1 cellular context compared by ENCODE assay signal in the genomic region with DNA sequence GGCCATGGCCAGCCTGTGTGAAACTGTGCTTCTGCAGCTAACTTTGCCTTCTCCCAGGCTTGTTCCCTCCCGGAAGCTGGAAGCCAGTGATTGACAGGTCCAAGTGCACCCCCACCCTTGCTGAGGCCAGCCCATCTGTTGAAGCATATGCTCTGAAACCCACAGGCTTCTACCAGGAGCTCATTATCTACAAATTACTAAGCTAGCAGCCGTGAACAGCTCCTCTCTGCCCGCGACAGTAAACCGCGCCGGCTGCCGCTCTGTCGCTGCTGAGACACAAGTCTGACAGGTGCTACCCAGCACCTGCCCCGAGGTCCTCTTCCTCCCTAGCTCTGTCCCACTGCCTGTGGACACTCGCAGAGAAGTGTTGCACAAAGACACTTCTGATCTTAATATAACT.
TF ChIP-seq lines count a peak whose summit lies in the region.

No MANE protein-coding gene starts in this region.

TF ChIP-seq in WTC11, 78 proteins besides CTCF, POLR2A, EP300 and RAD21 (continued from another document):
- no peak for TF ChIP-seq ARID4B (CRISPR knock-in tag; IDR thresholded peaks at IDR 0.05; ENCODE audit: borderline replicate concordance)
- TF ChIP-seq RORB (CRISPR knock-in tag; IDR thresholded peaks at IDR 0.05): no peak
- no peak for TF ChIP-seq JUN (CRISPR knock-in tag; IDR thresholded peaks at IDR 0.05)
- TF ChIP-seq SMAD4 (CRISPR knock-in tag; IDR thresholded peaks at IDR 0.05): no peak
- TF ChIP-seq, protein P1, sequence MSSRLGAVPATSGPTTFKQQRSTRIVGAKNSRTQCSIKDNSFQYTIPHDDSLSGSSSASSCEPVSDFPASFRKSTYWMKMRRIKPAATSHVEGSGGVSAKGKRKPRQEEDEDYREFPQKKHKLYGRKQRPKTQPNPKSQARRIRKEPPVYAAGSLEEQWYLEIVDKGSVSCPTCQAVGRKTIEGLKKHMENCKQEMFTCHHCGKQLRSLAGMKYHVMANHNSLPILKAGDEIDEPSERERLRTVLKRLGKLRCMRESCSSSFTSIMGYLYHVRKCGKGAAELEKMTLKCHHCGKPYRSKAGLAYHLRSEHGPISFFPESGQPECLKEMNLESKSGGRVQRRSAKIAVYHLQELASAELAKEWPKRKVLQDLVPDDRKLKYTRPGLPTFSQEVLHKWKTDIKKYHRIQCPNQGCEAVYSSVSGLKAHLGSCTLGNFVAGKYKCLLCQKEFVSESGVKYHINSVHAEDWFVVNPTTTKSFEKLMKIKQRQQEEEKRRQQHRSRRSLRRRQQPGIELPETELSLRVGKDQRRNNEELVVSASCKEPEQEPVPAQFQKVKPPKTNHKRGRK (CRISPR knock-in tag; IDR thresholded peaks at IDR 0.05; ENCODE audit: borderline replicate concordance): no peak
- no peak for TF ChIP-seq ZNF396 (CRISPR knock-in tag; IDR thresholded peaks at IDR 0.05; ENCODE audit: borderline replicate concordance)
- no peak for TF ChIP-seq SOX15 (CRISPR knock-in tag; IDR thresholded peaks at IDR 0.05)
- no peak for TF ChIP-seq FOXK1 (CRISPR knock-in tag; IDR thresholded peaks at IDR 0.05)
- TF ChIP-seq ZNF219 (CRISPR knock-in tag; IDR thresholded peaks at IDR 0.05; ENCODE audit: borderline replicate concordance): no peak
